ENCODE assay signal across 9 cellular contexts in the genomic region with DNA sequence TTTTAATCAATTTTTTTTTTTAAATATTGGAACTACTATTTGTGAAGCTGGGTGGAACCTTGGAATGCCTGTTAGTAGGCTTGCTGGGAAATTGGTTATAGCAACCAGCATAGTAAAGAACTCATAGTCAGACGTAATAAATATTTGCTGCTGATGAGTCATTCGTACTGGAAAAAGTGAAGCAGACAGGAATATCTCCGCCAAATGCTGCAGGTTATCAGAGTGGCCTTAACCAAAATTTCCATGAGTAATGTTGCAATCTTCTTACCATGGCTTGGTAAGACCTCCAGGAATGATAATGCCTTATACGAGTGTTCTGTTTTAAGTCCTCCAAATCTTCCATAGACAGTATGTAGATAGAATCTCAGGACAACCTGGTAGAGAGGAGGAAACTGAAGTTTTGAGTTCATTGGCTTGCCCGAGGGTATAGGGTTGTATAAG. TPM values are rescaled to one million over a fixed set of nuclear protein-coding genes. Genes with fewer than 3 reads are reported as not detected.
A peak's percentile ranks its signal among the peaks of the same experiment; 100 is the strongest.
DNase-seq lines count a peak whose midpoint lies in the region; ATAC-seq and TF ChIP-seq lines count a peak whose summit lies in the region.
"Had no signal": no experiment of that assay in that cellular context is flagged by ENCODE, and none has a peak within 500 bp of the region (broad histone marks: within the 10 kb centered on the region; RNA-seq: fewer than 3 reads in every experiment).

No MANE protein-coding gene starts in this region.

- H3K4me3 ChIP-seq in MG63 (no peak overlapping the region), muscle layer of colon (ENCODE audit: low read depth in 1 of 2, low read length in 2 of 2) (no peak overlapping the region), colonic mucosa (no peak overlapping the region)

- ATAC-seq in GM18870 (IDR thresholded peaks at IDR 0.05; ENCODE audit: unreplicated experiment), result no peak

- H3K9me3 ChIP-seq in MG63, result no peaks in the 10 kb centered on the region
- H3K9me3 ChIP-seq in muscle layer of colon (ENCODE audit: low read length), result no peaks in the 10 kb centered on the region
- H3K9me3 ChIP-seq in colonic mucosa, result no peaks in the 10 kb centered on the region

- intact Hi-C loops in colonic mucosa (cut with DNase I), result no loop called here

- H3K36me3 ChIP-seq in MG63 (peaks cover 43% of the 10 kb centered on the region), muscle layer of colon (ENCODE audit: insufficient read depth, low read length) (no peaks in the 10 kb centered on the region), colonic mucosa (no peaks in the 10 kb centered on the region)

- H3K27ac ChIP-seq in muscle layer of colon (ENCODE audit: low read depth, low read length), result peak overlapping the region; percentile 72
- H3K27ac ChIP-seq in colonic mucosa, result no peak overlapping the region

- H3K9ac ChIP-seq in muscle layer of colon (ENCODE audit: low read length) (no peak overlapping the region), colonic mucosa (ENCODE audit: low read depth in 2 of 2, low read length in 2 of 2) (no peak overlapping the region)

- H3K4me1 ChIP-seq in muscle layer of colon (ENCODE audit: insufficient read depth, low read length), result peaks cover 63% of the 10 kb centered on the region
- no peaks in the 10 kb centered on the region for H3K4me1 ChIP-seq in colonic mucosa

- H3K27me3 ChIP-seq in MG63 (no peaks in the 10 kb centered on the region), muscle layer of colon (ENCODE audit: control insufficient read depth in 1 of 2, insufficient read depth in 2 of 2, low read length in 2 of 2) (no peaks in the 10 kb centered on the region), colonic mucosa (no peaks in the 10 kb centered on the region)

- peak; percentile 82 for DNase-seq in AG08395 (ENCODE audit: low spot score)
- peak; percentile 45 for DNase-seq in MG63
- peak; percentile 94 for DNase-seq in dermis blood vessel endothelial cell
- DNase-seq in NOMO-1 (lab: John Stamatoyannopoulos, UW; ENCODE audit: unreplicated experiment in 2 of 2), result no peak
- no peak for DNase-seq in colonic mucosa
- no peak for DNase-seq in hippocampal formation (lab: John Stamatoyannopoulos, UW)
- DNase-seq: activated CD4-positive, alpha-beta T cell treated with anti-CD3 and anti-CD28 coated beads, Interleukin-2, amount 10 ng/mL, durations not matched to agents 7 days and 5 days had no signal

- no peak for TF ChIP-seq CTCF in colonic mucosa (IDR thresholded peaks at IDR 0.05)

RNA-seq across cellular contexts. Expression of a gene that starts 34.2 kb away (rescaled TPM):
- 28.6 and 37.7 TPM in 2 replicates for total RNA-seq in MG63 (2014; rRNA removed; shearing (Covaris generic); ENCODE audit: low replicate concordance)
- total RNA-seq in dermis blood vessel endothelial cell, result 78.3 and 90.6 TPM in 2 replicates
- 10 to 100 TPM; 28.2 to 61.8 TPM for total RNA-seq in colonic mucosa

Comparison
In these comparisons a context has a peak if more than half of its experiments do, and no peak if none do; other contexts are left out.
1. DNase-seq: peak in AG08395 (single experiment), MG63 (single experiment) and dermis blood vessel endothelial cell (single experiment); none in NOMO-1 (0 of 2), colonic mucosa (single experiment) and hippocampal formation (0 of 2).